Comparison of ENCODE assay signal across 26 cellular contexts in the genomic region with DNA sequence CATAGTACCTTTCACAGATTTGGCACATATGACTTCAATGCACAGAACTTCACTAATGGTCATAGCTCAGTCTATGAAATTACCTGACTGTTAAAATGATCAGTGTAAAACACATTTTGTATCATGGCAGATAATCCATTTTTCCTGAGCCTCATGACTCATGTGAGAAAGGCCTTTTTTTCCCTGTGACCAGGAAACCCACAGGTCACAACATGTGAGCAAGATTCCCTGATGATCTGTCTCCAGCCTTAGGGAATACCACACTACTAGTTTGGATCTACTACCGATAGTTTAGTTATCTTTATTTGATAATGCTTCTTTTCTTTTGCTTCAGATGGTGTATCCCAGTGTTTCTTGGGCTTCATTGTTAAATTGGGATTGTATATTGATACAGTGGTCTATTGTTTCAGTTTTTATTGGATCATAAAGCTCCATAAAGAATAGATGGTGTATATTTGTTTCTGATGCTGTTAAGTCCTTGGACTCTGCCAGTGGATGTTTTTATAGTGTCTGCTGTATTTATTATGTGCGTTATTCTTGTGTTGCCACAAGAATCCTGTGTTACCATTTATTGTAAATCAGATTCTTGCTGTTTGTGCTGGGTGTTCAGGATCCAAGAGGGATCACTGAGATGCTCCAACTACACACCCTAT.
"Had no signal": no experiment of that assay in that cellular context is flagged by ENCODE, and none has a peak within 500 bp of the region (broad histone marks: within the 10 kb centered on the region; RNA-seq: fewer than 3 reads in every experiment).

No MANE protein-coding gene starts in this region.

- H3K4me2 ChIP-seq: hepatocyte had no signal

- H3K4me1 ChIP-seq: psoas muscle, right atrium auricular region, upper lobe of left lung had no signal

- H3K27me3 ChIP-seq: dorsolateral prefrontal cortex, hepatocyte, pancreas, right atrium auricular region, spleen, upper lobe of left lung had no signal

- H3K79me2 ChIP-seq: hepatocyte had no signal

- H3K9me3 ChIP-seq: pancreas, thoracic aorta had no signal

- ATAC-seq: activated CD4-positive, CD25-positive, alpha-beta regulatory T cell treated with anti-CD3 and anti-CD28 coated beads, Interleukin-2, amount 50 U/mL, for 24 hours; activated CD8-positive, alpha-beta memory T cell treated with anti-CD3 and anti-CD28 coated beads, Interleukin-2, amount 10 ng/mL, durations not matched to agents 7 days and 5 days; activated naive CD4-positive, alpha-beta T cell treated with anti-CD3 and anti-CD28 coated beads, Interleukin-2, amount 50 U/mL, for 72 hours; effector memory CD8-positive, alpha-beta T cell; left ventricle myocardium superior; pancreas; psoas muscle; T-helper 17 cell had no signal

- H3K4me3 ChIP-seq: dorsolateral prefrontal cortex, hepatocyte, pancreas, psoas muscle, right atrium auricular region, spleen, thoracic aorta, upper lobe of left lung had no signal

- H3K36me3 ChIP-seq: pancreas, right atrium auricular region, spleen, thoracic aorta, upper lobe of left lung had no signal

- DNase-seq: activated CD4-positive, alpha-beta memory T cell treated with anti-CD3 and anti-CD28 coated beads, Interleukin-2, amount 10 ng/mL, durations not matched to agents 7 days and 5 days; activated CD4-positive, alpha-beta T cell treated with anti-CD3 and anti-CD28 coated beads, Interleukin-2, amount 10 ng/mL, durations not matched to agents 24 days and 14 days; activated CD8-positive, alpha-beta memory T cell treated with anti-CD3 and anti-CD28 coated beads, Interleukin-2, amount 10 ng/mL, durations not matched to agents 7 days and 5 days; activated gamma-delta T cell treated with Interleukin-2 at 50 U/mL for 16 hours; aorta; central memory CD4-positive, alpha-beta T cell; dorsolateral prefrontal cortex; effector memory CD8-positive, alpha-beta T cell; glutamatergic neuron; immature natural killer cell; kidney glomerular epithelial cell; left ventricle myocardium superior; midbrain; pancreas; psoas muscle; spleen; stimulated activated CD4-positive, alpha-beta T cell treated with anti-CD3 and anti-CD28 coated beads, Interleukin-4, amount 100 ng/mL, for 1 hour; stimulated activated naive CD4-positive, alpha-beta T cell treated with Interleukin-2 at 50 U/mL for 16 hours; SW 1271; T-helper 17 cell; upper lobe of left lung had no signal

- H3K27ac ChIP-seq: dorsolateral prefrontal cortex, hepatocyte, pancreas, psoas muscle, right atrium auricular region, spleen, thoracic aorta, upper lobe of left lung had no signal

- H2AFZ ChIP-seq: hepatocyte had no signal
